In the genomic region with DNA sequence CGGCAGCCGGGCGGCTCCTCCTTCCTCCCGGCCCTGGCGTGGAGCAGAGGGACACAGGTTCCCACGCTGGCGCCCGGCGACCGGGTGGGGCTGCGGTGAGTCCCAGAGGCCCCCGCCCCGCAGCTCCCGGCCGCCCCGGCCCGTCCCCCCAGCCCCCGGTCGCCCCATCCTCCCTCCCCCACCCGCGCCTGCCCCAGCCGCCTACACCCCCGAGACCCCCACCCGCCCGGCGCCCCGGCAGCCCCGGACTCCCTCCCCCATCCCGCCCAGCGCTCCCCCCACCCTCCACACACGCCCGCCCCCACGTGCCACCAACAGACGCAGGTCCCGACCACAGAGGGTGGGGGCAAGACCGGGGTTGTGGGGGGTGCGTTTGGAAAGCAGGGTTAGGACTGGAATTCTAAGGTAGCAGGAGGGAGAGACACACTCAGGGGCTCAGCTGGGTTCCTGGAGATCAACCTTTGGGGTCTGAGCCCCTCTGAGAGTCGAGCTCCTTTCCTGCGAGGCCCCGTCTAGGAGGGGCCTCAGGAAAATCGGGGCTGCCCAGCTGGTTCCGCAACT, we compare ENCODE assay signal across 8 cellular contexts. TPM values are rescaled to one million over a fixed set of nuclear protein-coding genes. Genes with fewer than 3 reads are reported as not detected.
DNase-seq lines count a peak whose midpoint lies in the region; ATAC-seq and TF ChIP-seq lines count a peak whose summit lies in the region.

No MANE protein-coding gene starts in this region.

- H3K27ac ChIP-seq in left lung (peak overlapping the region; percentile 33 to 77), vagina (peak overlapping the region; percentile 76)

- no peak for ATAC-seq in left lung
- no peak for ATAC-seq in GM19397 (IDR thresholded peaks at IDR 0.05; ENCODE audit: unreplicated experiment)

- intact Hi-C loops in left lung (cut with DNase I) = no loop called here
- intact Hi-C loops in vagina (cut with DNase I) = no loop called here

- H3K4me3 ChIP-seq in left lung (peak overlapping the region; percentile 24 to 79), vagina (peak overlapping the region; percentile 73)

- H3K27me3 ChIP-seq in left lung (peaks cover 0 to 26% of the 10 kb centered on the region in 2 donors), vagina (no peaks in the 10 kb centered on the region)

- peak; percentile 24 for DNase-seq in stimulated activated CD4-positive, alpha-beta T cell treated with anti-CD3 and anti-CD28 coated beads, Interleukin-4, amount 100 ng/mL, for 1 hour
- DNase-seq in stimulated activated CD4-positive, alpha-beta T cell treated with anti-CD3 and anti-CD28 coated beads, Interleukin-4, amount 100 ng/mL, for 24 hours = no peak
- DNase-seq in activated effector memory CD4-positive, alpha-beta T cell treated with Interleukin-2 at 50 U/mL for 16 hours = peak; percentile 6
- no peak for DNase-seq in left lung
- DNase-seq in vagina (ENCODE audit: extremely low spot score in 2 of 2) = no peak
- DNase-seq in NCI-H510A treated with DMSO at 0.1 percent for 48 hours (lab: John Stamatoyannopoulos, UW) = no peak
- DNase-seq in LoVo (ENCODE audit: low spot score) = no peak

- peaks cover 4 to 24% of the 10 kb centered on the region in 2 donors for H3K4me1 ChIP-seq in left lung
- H3K4me1 ChIP-seq in vagina = peaks cover 19% of the 10 kb centered on the region

- TF ChIP-seq POLR2A in vagina (IDR thresholded peaks at IDR 0.05) = peak in 1 of 2 donors; percentile 21

- TF ChIP-seq CTCF in left lung (IDR thresholded peaks at IDR 0.05) (no peak), vagina (IDR thresholded peaks at IDR 0.05) (no peak)

- H3K36me3 ChIP-seq in left lung = peaks cover 0 to 36% of the 10 kb centered on the region in 2 donors
- no peaks in the 10 kb centered on the region for H3K36me3 ChIP-seq in vagina

- H3K9me3 ChIP-seq in left lung = no peaks in the 10 kb centered on the region
- H3K9me3 ChIP-seq in vagina = no peaks in the 10 kb centered on the region

RNA-seq across cellular contexts. Expression of gene PGGHG, which starts 0.3 kb away (rescaled TPM):
- 10 to 100 TPM; 47.7 to 75.3 TPM for total RNA-seq in left lung
- total RNA-seq in vagina = 46.7 TPM

RNA-seq across cellular contexts. Expression of gene IFITM5, which starts 10.1 kb away (rescaled TPM):
- not detected for total RNA-seq in left lung
- total RNA-seq in vagina = not detected

RNA-seq across cellular contexts. Expression of gene NLRP6, which starts 11.0 kb away (rescaled TPM):
- total RNA-seq in left lung = 1 to 10 TPM in 1 of 2 donors, under 1 TPM in 1; 0.26 to 1.5 TPM
- total RNA-seq in vagina = 0.49 TPM

RNA-seq across cellular contexts. Expression of gene IFITM2, which starts 18.4 kb away (rescaled TPM):
- 100 to 1,000 TPM; 398 to 886 TPM for total RNA-seq in left lung
- total RNA-seq in vagina = 780 TPM

RNA-seq across cellular contexts. Expression of gene IFITM1, which starts 24.6 kb away (rescaled TPM):
- 100 to 1,000 TPM in 1 of 2 donors, 10 to 100 TPM in 1; 98.7 to 149 TPM for total RNA-seq in left lung
- total RNA-seq in vagina = 379 TPM

Comparison
In these comparisons a context has a peak if more than half of its experiments do, and no peak if none do; other contexts are left out.
1. DNase-seq: peak in stimulated activated CD4-positive, alpha-beta T cell treated with anti-CD3 and anti-CD28 coated beads, Interleukin-4, amount 100 ng/mL, for 1 hour (single experiment) and activated effector memory CD4-positive, alpha-beta T cell treated with Interleukin-2 at 50 U/mL for 16 hours (single experiment); none in stimulated activated CD4-positive, alpha-beta T cell treated with anti-CD3 and anti-CD28 coated beads, Interleukin-4, amount 100 ng/mL, for 24 hours (single experiment), left lung (0 of 2), vagina (0 of 2), NCI-H510A treated with DMSO at 0.1 percent for 48 hours (single experiment) and LoVo (single experiment).